ENCODE assay signal across 1 cellular context in the genomic region with DNA sequence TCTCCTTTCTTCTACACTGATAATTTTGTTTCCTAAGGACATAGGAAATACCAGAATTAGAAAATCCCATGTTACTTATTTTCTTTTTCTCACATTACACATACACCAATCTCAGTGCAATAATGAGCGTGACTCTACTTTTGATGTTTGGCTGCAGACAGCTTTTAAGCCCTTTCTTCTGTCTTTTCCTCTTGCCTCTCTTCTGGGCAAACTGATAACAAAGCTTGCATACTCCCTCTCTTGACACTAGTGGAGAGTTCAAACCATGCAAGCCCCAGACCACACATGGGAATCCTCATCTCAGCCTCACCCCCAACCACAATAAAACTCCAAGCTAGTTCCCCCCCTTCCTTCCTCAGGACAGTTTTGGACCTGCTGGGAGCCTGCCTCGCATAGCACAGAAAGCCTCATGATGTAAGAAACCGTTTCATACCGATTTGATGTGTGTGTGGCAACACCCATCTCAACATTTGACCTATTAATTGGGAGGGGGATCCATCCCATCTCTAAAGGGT.
TF ChIP-seq lines count a peak whose summit lies in the region.

No MANE protein-coding gene starts in this region.

TF ChIP-seq in H1, 55 proteins besides CTCF, POLR2A, EP300 and RAD21:
- TF ChIP-seq MAFK (IDR thresholded peaks at IDR 0.05; ENCODE audit: low read depth, low read length) (no peak), CHD7 (IDR thresholded peaks at IDR 0.05; ENCODE audit: insufficient replicate concordance, low read length) (no peak), RNF2 (IDR thresholded peaks at IDR 0.05; ENCODE audit: borderline replicate concordance, low read depth, low read length, missing control alignments, poor library complexity, severe bottlenecking) (no peak), BRCA1 (IDR thresholded peaks at IDR 0.05; ENCODE audit: low read depth, low read length) (no peak), RFX5 (IDR thresholded peaks at IDR 0.05; ENCODE audit: borderline replicate concordance, low read depth, low read length) (no peak), YY1 (IDR thresholded peaks at IDR 0.05; ENCODE audit: low read depth, low read length) (no peak), PHF8 (conservative IDR thresholded peaks at IDR 0.05; ENCODE audit: low read depth, low read length) (no peak), NANOG (IDR thresholded peaks at IDR 0.05; ENCODE audit: insufficient read depth, low read depth, low read length, poor library complexity, severe bottlenecking) (no peak), CHD1 (IDR thresholded peaks at IDR 0.05; ENCODE audit: low read depth, low read length) (no peak), CBX8 (IDR thresholded peaks at IDR 0.05; ENCODE audit: borderline replicate concordance, low read depth, low read length) (no peak), EGR1 (IDR thresholded peaks at IDR 0.05; ENCODE audit: borderline replicate concordance, low read depth, low read length) (no peak), FOSL1 (IDR thresholded peaks at IDR 0.05; ENCODE audit: insufficient read depth, low read depth, low read length) (no peak), ASH2L (IDR thresholded peaks at IDR 0.05; ENCODE audit: low read length) (no peak), KDM5A (IDR thresholded peaks at IDR 0.05; ENCODE audit: low read length) (no peak), CEBPB (IDR thresholded peaks at IDR 0.05; ENCODE audit: low read depth, low read length) (no peak), GABPA (IDR thresholded peaks at IDR 0.05; ENCODE audit: borderline replicate concordance, insufficient read depth, low read length) (no peak)
- TF ChIP-seq, protein P1, sequence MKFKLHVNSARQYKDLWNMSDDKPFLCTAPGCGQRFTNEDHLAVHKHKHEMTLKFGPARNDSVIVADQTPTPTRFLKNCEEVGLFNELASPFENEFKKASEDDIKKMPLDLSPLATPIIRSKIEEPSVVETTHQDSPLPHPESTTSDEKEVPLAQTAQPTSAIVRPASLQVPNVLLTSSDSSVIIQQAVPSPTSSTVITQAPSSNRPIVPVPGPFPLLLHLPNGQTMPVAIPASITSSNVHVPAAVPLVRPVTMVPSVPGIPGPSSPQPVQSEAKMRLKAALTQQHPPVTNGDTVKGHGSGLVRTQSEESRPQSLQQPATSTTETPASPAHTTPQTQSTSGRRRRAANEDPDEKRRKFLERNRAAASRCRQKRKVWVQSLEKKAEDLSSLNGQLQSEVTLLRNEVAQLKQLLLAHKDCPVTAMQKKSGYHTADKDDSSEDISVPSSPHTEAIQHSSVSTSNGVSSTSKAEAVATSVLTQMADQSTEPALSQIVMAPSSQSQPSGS (IDR thresholded peaks at IDR 0.05; ENCODE audit: low read length): no peak
TF ChIP-seq in H1: peak in this region for 0.
